Comparison of ENCODE assay signal across 1 cellular context in the genomic region with DNA sequence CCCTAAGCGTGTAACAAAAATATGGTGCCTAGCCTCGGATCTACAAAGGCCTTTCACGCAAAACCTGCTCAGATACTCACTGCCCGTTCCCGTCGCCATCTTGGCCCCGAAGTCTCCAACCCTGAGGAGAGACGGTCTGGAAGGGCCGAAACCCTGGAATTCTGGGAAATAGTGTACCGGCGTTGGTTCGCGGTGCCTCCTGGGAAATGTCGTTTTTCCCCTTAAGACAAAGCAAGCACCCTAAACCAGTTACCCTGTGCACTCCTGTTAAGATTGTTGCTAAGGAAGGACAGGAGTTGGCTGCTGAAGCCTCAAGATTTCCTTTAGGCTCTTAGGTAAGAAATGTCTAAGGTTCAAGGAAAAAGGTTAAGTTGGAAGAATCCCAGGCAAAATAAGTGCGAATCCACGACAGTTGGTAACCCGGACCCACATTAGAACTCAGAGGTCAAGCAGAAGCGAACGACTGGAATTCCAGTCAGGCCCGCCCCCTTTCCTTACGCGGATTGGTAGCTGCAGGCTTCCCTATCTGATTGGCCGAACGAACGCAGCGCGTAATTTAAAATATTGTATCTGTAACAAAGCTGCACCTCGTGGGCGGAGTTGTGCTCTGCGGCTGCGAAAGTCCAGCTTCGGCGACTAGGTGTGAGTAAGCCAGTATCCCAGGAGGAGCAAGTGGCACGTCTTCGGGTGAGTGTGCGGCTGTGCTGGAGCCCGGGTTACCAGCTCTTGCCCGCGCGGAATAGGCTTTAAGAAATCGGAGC.
TF ChIP-seq lines count a peak whose summit lies in the region.

A gene with protein sequence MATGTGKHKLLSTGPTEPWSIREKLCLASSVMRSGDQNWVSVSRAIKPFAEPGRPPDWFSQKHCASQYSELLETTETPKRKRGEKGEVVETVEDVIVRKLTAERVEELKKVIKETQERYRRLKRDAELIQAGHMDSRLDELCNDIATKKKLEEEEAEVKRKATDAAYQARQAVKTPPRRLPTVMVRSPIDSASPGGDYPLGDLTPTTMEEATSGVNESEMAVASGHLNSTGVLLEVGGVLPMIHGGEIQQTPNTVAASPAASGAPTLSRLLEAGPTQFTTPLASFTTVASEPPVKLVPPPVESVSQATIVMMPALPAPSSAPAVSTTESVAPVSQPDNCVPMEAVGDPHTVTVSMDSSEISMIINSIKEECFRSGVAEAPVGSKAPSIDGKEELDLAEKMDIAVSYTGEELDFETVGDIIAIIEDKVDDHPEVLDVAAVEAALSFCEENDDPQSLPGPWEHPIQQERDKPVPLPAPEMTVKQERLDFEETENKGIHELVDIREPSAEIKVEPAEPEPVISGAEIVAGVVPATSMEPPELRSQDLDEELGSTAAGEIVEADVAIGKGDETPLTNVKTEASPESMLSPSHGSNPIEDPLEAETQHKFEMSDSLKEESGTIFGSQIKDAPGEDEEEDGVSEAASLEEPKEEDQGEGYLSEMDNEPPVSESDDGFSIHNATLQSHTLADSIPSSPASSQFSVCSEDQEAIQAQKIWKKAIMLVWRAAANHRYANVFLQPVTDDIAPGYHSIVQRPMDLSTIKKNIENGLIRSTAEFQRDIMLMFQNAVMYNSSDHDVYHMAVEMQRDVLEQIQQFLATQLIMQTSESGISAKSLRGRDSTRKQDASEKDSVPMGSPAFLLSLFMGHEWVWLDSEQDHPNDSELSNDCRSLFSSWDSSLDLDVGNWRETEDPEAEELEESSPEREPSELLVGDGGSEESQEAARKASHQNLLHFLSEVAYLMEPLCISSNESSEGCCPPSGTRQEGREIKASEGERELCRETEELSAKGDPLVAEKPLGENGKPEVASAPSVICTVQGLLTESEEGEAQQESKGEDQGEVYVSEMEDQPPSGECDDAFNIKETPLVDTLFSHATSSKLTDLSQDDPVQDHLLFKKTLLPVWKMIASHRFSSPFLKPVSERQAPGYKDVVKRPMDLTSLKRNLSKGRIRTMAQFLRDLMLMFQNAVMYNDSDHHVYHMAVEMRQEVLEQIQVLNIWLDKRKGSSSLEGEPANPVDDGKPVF (minus strand): TSS at position 115 of the 761 bp plus-strand sequence. CDS start 16 bp downstream, at position 99.
A gene (plus strand): TSS at position 597 of the 761 bp plus-strand sequence. CDS start 569 bp downstream, outside the sequence.

TF ChIP-seq in neural cell, 6 proteins besides CTCF, POLR2A, EP300 and RAD21 (continued from another document):
- TF ChIP-seq TAF1 (IDR thresholded peaks at IDR 0.05; ENCODE audit: low read depth): no peak
